ENCODE assay signal across 8 cellular contexts in genomic region chr10:104809288-104810090, GRCh38.
A peak's percentile ranks its signal among the peaks of the same experiment; 100 is the strongest.
DNase-seq lines count a peak whose midpoint lies in the region; ATAC-seq and TF ChIP-seq lines count a peak whose summit lies in the region.

No MANE protein-coding gene starts in this region.

- TF ChIP-seq CTCF in omental fat pad (IDR thresholded peaks at IDR 0.05) (no peak), tibial artery (IDR thresholded peaks at IDR 0.05) (no peak)

- no peaks in the 10 kb centered on the region for H3K4me1 ChIP-seq in tibial artery

- no peaks in the 10 kb centered on the region for H3K27me3 ChIP-seq in tibial artery

- DNase-seq in NCI-H345 (lab: John Stamatoyannopoulos, UW) (peak; percentile 53), left kidney (ENCODE audit: low read depth, low spot score) (peak; percentile 51), omental fat pad (ENCODE audit: low spot score) (no peak), occipital lobe (lab: John Stamatoyannopoulos, UW) (no peak), tibial artery (no peak)
- no peak for DNase-seq in activated naive CD4-positive, alpha-beta T cell treated with anti-CD3 and anti-CD28 coated beads, Interleukin-2, amount 50 U/mL, for 16 hours

- no peak overlapping the region for H3K27ac ChIP-seq in tibial artery

- no peaks in the 10 kb centered on the region for H3K9me3 ChIP-seq in tibial artery

- ATAC-seq in GM18909 (IDR thresholded peaks at IDR 0.05; ENCODE audit: poor library complexity, unreplicated experiment), result peak; percentile 84
- ATAC-seq in HG02938 (IDR thresholded peaks at IDR 0.05; ENCODE audit: unreplicated experiment), result peak; percentile 85
- no peak for ATAC-seq in omental fat pad (ENCODE audit: low FRiP score)

- H3K36me3 ChIP-seq in tibial artery, result no peaks in the 10 kb centered on the region

- H3K4me3 ChIP-seq in tibial artery, result no peak overlapping the region

- intact Hi-C loops in tibial artery (cut with DNase I; ENCODE audit: low total_unique reads), result no loop called here

Comparison
In these comparisons a context has a peak if more than half of its experiments do, and no peak if none do; other contexts are left out.
1. DNase-seq: peak in NCI-H345 (single experiment) and left kidney (single experiment); none in omental fat pad (single experiment), activated naive CD4-positive, alpha-beta T cell treated with anti-CD3 and anti-CD28 coated beads, Interleukin-2, amount 50 U/mL, for 16 hours (single experiment), occipital lobe (single experiment) and tibial artery (0 of 2).